16 cellular contexts compared by ENCODE assay signal in genomic region chr7:21413502-21413901, GRCh38.
"Had no signal": no experiment of that assay in that cellular context is flagged by ENCODE, and none has a peak within 500 bp of the region (broad histone marks: within the 10 kb centered on the region; RNA-seq: fewer than 3 reads in every experiment).

No MANE protein-coding gene starts in this region.

- H3K9me3 Mint-ChIP-seq: nephron, type B pancreatic cell had no signal

- H3K27me3 Mint-ChIP-seq: activated naive CD8-positive, alpha-beta T cell treated with anti-CD3 and anti-CD28 coated beads, Interleukin-2, amount 10 ng/mL, durations not matched to agents 7 days and 5 days had no signal

- H3K4me1 ChIP-seq: foreskin keratinocyte, stomach had no signal

- H3K4me3 ChIP-seq: lung, smooth muscle cell, stomach had no signal

- H3K27me3 ChIP-seq: stomach had no signal

- H3K9me3 ChIP-seq: stomach had no signal

- H3K4me3 Mint-ChIP-seq: nephron, type B pancreatic cell had no signal

- H3K27ac ChIP-seq: foreskin keratinocyte, stomach, VCaP had no signal

- H3K4me2 ChIP-seq: smooth muscle cell had no signal

- DNase-seq: activated CD4-positive, alpha-beta T cell treated with anti-CD3 and anti-CD28 coated beads for 1 hour; activated CD4-positive, alpha-beta T cell treated with anti-CD3 and anti-CD28 coated beads, Interleukin-2, amount 50 U/mL, for 48 hours; activated naive CD4-positive, alpha-beta T cell treated with Interleukin-2 at 50 U/mL for 16 hours; activated naive CD8-positive, alpha-beta T cell treated with anti-CD3 and anti-CD28 coated beads, Interleukin-2, amount 10 ng/mL, durations not matched to agents 7 days and 5 days; foreskin keratinocyte; glutamatergic neuron; islet precursor cell; left colon; stimulated activated CD4-positive, alpha-beta T cell treated with anti-CD3 and anti-CD28 coated beads, Interleukin-4, amount 100 ng/mL, for 1 hour; stomach had no signal

- H3K27ac Mint-ChIP-seq: nephron, type B pancreatic cell had no signal

- H3K36me3 Mint-ChIP-seq: type B pancreatic cell had no signal

- H3K4me1 Mint-ChIP-seq: nephron had no signal

- H3K36me3 ChIP-seq: stomach had no signal

- ATAC-seq: foreskin keratinocyte, left colon, sciatic nerve had no signal
